8 cellular contexts compared by ENCODE assay signal in genomic region chr1:151443846-151444790, GRCh38. TPM values are rescaled to one million over a fixed set of nuclear protein-coding genes. Genes with fewer than 3 reads are reported as not detected.
DNase-seq lines count a peak whose midpoint lies in the region; ATAC-seq and TF ChIP-seq lines count a peak whose summit lies in the region.

No MANE protein-coding gene starts in this region.

- H3K4me3 ChIP-seq in choroid plexus epithelial cell (ENCODE audit: low read depth, low read length) (no peak overlapping the region), left lung (no peak overlapping the region)

- peak; percentile 79 for TF ChIP-seq CTCF in choroid plexus epithelial cell (conservative IDR thresholded peaks at IDR 0.05; ENCODE audit: low read depth, low read length)
- TF ChIP-seq CTCF in left lung (IDR thresholded peaks at IDR 0.05): peak; percentile 53 to 58

- no peaks in the 10 kb centered on the region for H3K9me3 ChIP-seq in left lung

- H3K4me1 ChIP-seq in left lung: peaks cover 9 to 46% of the 10 kb centered on the region in 2 donors

- ATAC-seq in HG03135 (IDR thresholded peaks at IDR 0.05; ENCODE audit: unreplicated experiment) (peak; percentile 55), left lung (peak; percentile 98), GM21360 (IDR thresholded peaks at IDR 0.05; ENCODE audit: unreplicated experiment) (no peak)

- DNase-seq in EL (peak; percentile 86), NCI-H446 (lab: John Stamatoyannopoulos, UW) (peak; percentile 63 to 82), choroid plexus epithelial cell (ENCODE audit: low read depth) (peak; percentile 93), left lung (no peak)
- DNase-seq in activated CD4-positive, CD25-positive, alpha-beta regulatory T cell treated with anti-CD3 and anti-CD28 coated beads, Interleukin-2, amount 50 U/mL, for 16 hours (ENCODE audit: low read depth, low spot score): peak; percentile 47
- peak in 2 of 3 donors; percentile 30 to 51 for DNase-seq in stimulated activated CD4-positive, alpha-beta T cell treated with anti-CD3 and anti-CD28 coated beads, TNF-alpha, amount 100 ng/mL, for 48 hours (ENCODE audit: low read depth in 3 of 3)

- H3K27ac ChIP-seq in left lung: peak overlapping the region in 1 of 2 donors; percentile 9

- H3K36me3 ChIP-seq in left lung: peaks cover 0 to 17% of the 10 kb centered on the region in 2 donors

- intact Hi-C loops in left lung (cut with DNase I): no loop called here

- H3K27me3 ChIP-seq in left lung: no peaks in the 10 kb centered on the region

RNA-seq across cellular contexts. Expression of gene POGZ, which starts 15.2 kb away (rescaled TPM):
- 10 to 100 TPM; 65.6 to 73.4 TPM for total RNA-seq in left lung

RNA-seq across cellular contexts. Expression of gene PSMB4, which starts 44.7 kb away (rescaled TPM):
- 100 to 1,000 TPM; 166 to 249 TPM for total RNA-seq in left lung

Comparison
In these comparisons a context has a peak if more than half of its experiments do, and no peak if none do; other contexts are left out.
1. DNase-seq: peak in EL (single experiment), NCI-H446 (2 of 2), activated CD4-positive, CD25-positive, alpha-beta regulatory T cell treated with anti-CD3 and anti-CD28 coated beads, Interleukin-2, amount 50 U/mL, for 16 hours (single experiment), choroid plexus epithelial cell (single experiment) and stimulated activated CD4-positive, alpha-beta T cell treated with anti-CD3 and anti-CD28 coated beads, TNF-alpha, amount 100 ng/mL, for 48 hours (2 of 3); none in left lung (0 of 2).